Comparison of ENCODE assay signal across 18 cellular contexts in the genomic region with DNA sequence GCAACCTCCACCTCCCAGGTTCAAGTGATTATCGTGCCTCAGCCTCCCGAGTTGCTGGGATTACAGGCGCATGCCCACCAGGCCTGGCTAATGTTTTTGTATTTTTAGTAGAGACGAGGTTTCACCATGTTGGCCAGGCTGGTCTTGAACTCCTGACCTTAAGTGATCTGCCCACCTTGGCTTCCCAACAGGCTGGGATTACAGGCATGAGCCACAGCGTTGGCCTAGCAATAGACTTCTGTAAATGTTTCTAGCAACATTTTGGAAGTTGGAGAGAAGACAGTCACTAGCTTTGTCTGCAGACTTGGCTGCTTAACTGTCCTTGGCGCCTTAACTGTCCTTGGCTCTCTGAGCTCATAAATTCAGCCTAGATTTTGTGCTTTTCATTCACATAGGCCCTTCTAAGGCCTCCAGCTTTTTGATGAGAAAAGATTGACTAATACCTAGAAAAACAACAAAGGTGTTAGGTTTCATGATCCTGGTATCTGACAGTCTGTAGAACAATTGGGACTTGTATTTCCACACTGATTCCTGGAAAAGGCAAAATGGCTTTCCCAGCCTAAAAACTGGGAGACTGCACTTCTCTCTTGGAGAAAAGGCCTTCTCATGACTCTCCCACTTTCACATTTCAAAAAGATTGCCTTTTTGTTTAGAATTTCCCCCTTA. TPM values are rescaled to one million over a fixed set of nuclear protein-coding genes. Genes with fewer than 3 reads are reported as not detected.
DNase-seq lines count a peak whose midpoint lies in the region; ATAC-seq and TF ChIP-seq lines count a peak whose summit lies in the region.
"Had no signal": no experiment of that assay in that cellular context is flagged by ENCODE, and none has a peak within 500 bp of the region (broad histone marks: within the 10 kb centered on the region; RNA-seq: fewer than 3 reads in every experiment).

No MANE protein-coding gene starts in this region.

- H4K20me1 ChIP-seq in PC-9 (ENCODE audit: insufficient read depth): no peaks in the 10 kb centered on the region

- H3K4me2 ChIP-seq in PC-9: 0 out of 2 replicates have a peak overlapping the region, but pooled peaks have one; percentile 1
- H3K4me2 ChIP-seq: hepatocyte, KMS-11 had no signal

- no peak for ATAC-seq in natural killer cell treated with Interleukin-12 subunit alpha and Interleukin-12 subunit beta and Interleukin-15 and Interleukin-18, amount 100 ng/mL, for 72 hours
- ATAC-seq in natural killer cell (no peak), HG02623 (IDR thresholded peaks at IDR 0.05; ENCODE audit: unreplicated experiment) (no peak), HG03045 (IDR thresholded peaks at IDR 0.05; ENCODE audit: unreplicated experiment) (no peak)
- ATAC-seq: psoas muscle had no signal

- no peaks in the 10 kb centered on the region for H3K27me3 Mint-ChIP-seq in natural killer cell treated with Interleukin-12 subunit alpha and Interleukin-12 subunit beta and Interleukin-15 and Interleukin-18, amount 100 ng/mL, for 72 hours
- H3K27me3 Mint-ChIP-seq in natural killer cell (ENCODE audit: low read depth in 2 of 2): no peaks in the 10 kb centered on the region
- peaks cover 13% of the 10 kb centered on the region for H3K27me3 Mint-ChIP-seq in endothelial cell (ENCODE audit: unreplicated experiment)
- H3K27me3 Mint-ChIP-seq: stimulated activated naive CD8-positive, alpha-beta T cell treated with anti-CD3 and anti-CD28 coated beads, Interleukin-15, Interleukin-2, amounts not matched to agents 100 ng/mL and 50 ng/mL, for 24 hours had no signal

- intact Hi-C loops in natural killer cell (cut with micrococcal nuclease) (no loop called here), PC-9 (cut with micrococcal nuclease; ENCODE audit: unreplicated experiment) (no loop called here)

- POLR2A ChIA-PET in PC-9 (lab: Charles Lee; ENCODE audit: unreplicated experiment): interaction anchor here (0.5 to 0.9 kb wide), 7 partner anchors 9 to 1842 kb away, joined by 3 to 35 read pairs (median 4); a partner anchor contains a TSS

- H3K4me3 Mint-ChIP-seq in natural killer cell treated with Interleukin-12 subunit alpha and Interleukin-12 subunit beta and Interleukin-15 and Interleukin-18, amount 100 ng/mL, for 72 hours: peak overlapping the region; percentile 83
- no peak overlapping the region for H3K4me3 Mint-ChIP-seq in natural killer cell
- H3K4me3 Mint-ChIP-seq in endothelial cell (ENCODE audit: unreplicated experiment): no peak overlapping the region
- H3K4me3 Mint-ChIP-seq: stimulated activated naive CD8-positive, alpha-beta T cell treated with anti-CD3 and anti-CD28 coated beads, Interleukin-15, Interleukin-2, amounts not matched to agents 100 ng/mL and 50 ng/mL, for 24 hours had no signal

- H3K9me3 Mint-ChIP-seq in natural killer cell treated with Interleukin-12 subunit alpha and Interleukin-12 subunit beta and Interleukin-15 and Interleukin-18, amount 100 ng/mL, for 72 hours: no peaks in the 10 kb centered on the region
- H3K9me3 Mint-ChIP-seq in natural killer cell (no peaks in the 10 kb centered on the region), endothelial cell (ENCODE audit: unreplicated experiment) (no peaks in the 10 kb centered on the region)
- H3K9me3 Mint-ChIP-seq: stimulated activated naive CD8-positive, alpha-beta T cell treated with anti-CD3 and anti-CD28 coated beads, Interleukin-15, Interleukin-2, amounts not matched to agents 100 ng/mL and 50 ng/mL, for 24 hours had no signal

- H3F3A ChIP-seq in PC-9 (ENCODE audit: insufficient read depth, low read depth): peaks cover 10% of the 10 kb centered on the region

- H3K4me1 Mint-ChIP-seq in natural killer cell treated with Interleukin-12 subunit alpha and Interleukin-12 subunit beta and Interleukin-15 and Interleukin-18, amount 100 ng/mL, for 72 hours (ENCODE audit: low read depth in 2 of 2): peaks cover 33 to 42% of the 10 kb centered on the region in 2 donors
- H3K4me1 Mint-ChIP-seq in natural killer cell: peaks cover 37 to 40% of the 10 kb centered on the region in 2 donors
- peaks cover 12% of the 10 kb centered on the region for H3K4me1 Mint-ChIP-seq in endothelial cell (ENCODE audit: unreplicated experiment)

- no peaks in the 10 kb centered on the region for H3K36me3 Mint-ChIP-seq in natural killer cell treated with Interleukin-12 subunit alpha and Interleukin-12 subunit beta and Interleukin-15 and Interleukin-18, amount 100 ng/mL, for 72 hours
- H3K36me3 Mint-ChIP-seq in natural killer cell (no peaks in the 10 kb centered on the region), endothelial cell (ENCODE audit: low read depth, unreplicated experiment) (peaks cover 4% of the 10 kb centered on the region)

- no peak for TF ChIP-seq CTCF in natural killer cell (IDR thresholded peaks at IDR 0.05)
- TF ChIP-seq CTCF in PC-9 (conservative IDR thresholded peaks at IDR 0.05): no peak
- no peak for TF ChIP-seq CTCF in endothelial cell (IDR thresholded peaks at IDR 0.05; ENCODE audit: unreplicated experiment)

- no peak for TF ChIP-seq POLR2A in erythroblast (IDR thresholded peaks at IDR 0.05; ENCODE audit: low read length)

- H3K4me3 ChIP-seq in PC-9: no peak overlapping the region
- H3K4me3 ChIP-seq: hepatocyte, psoas muscle had no signal

- H3K9me2 ChIP-seq in PC-9 (ENCODE audit: insufficient read depth): no peaks in the 10 kb centered on the region; the same call in 1 of the 2 replicates

- H3K79me2 ChIP-seq in PC-9 (ENCODE audit: low read depth): no peaks in the 10 kb centered on the region
- H3K79me2 ChIP-seq: hepatocyte had no signal

- no peaks in the 10 kb centered on the region for H3K36me3 ChIP-seq in PC-9 (ENCODE audit: low read depth)

- no peaks in the 10 kb centered on the region for H3K9me3 ChIP-seq in PC-9 (ENCODE audit: insufficient read depth, low read depth)
- H3K9me3 ChIP-seq: psoas muscle had no signal

- H3K27ac Mint-ChIP-seq in natural killer cell treated with Interleukin-12 subunit alpha and Interleukin-12 subunit beta and Interleukin-15 and Interleukin-18, amount 100 ng/mL, for 72 hours: peak overlapping the region; percentile 94 to 95
- peak overlapping the region in 1 of 2 donors; percentile 92 for H3K27ac Mint-ChIP-seq in natural killer cell
- no peak overlapping the region for H3K27ac Mint-ChIP-seq in endothelial cell (ENCODE audit: unreplicated experiment)

- CTCF ChIA-PET in PC-9 (lab: Charles Lee): interaction anchor here (0.5 kb wide), 1 partner anchor 696 kb away, joined by 3 read pairs; no protein-coding TSS in a partner anchor

- H2AFZ ChIP-seq in PC-9: no peak overlapping the region
- H2AFZ ChIP-seq: hepatocyte had no signal

- H3K4me1 ChIP-seq in PC-9 (replicated peaks; ENCODE audit: insufficient read depth): no peaks in the 10 kb centered on the region

- DNase-seq in natural killer cell treated with Interleukin-12 subunit alpha and Interleukin-12 subunit beta and Interleukin-15 and Interleukin-18, amount 100 ng/mL, for 72 hours (ENCODE audit: low spot score): no peak
- DNase-seq in natural killer cell: no peak
- no peak for DNase-seq in PC-9
- no peak for DNase-seq in epithelial cell of prostate (ENCODE audit: low read depth, low spot score)
- DNase-seq in erythroblast (lab: John Stamatoyannopoulos, UW): no peak
- DNase-seq in endothelial cell (ENCODE audit: low spot score): no peak
- DNase-seq: activated effector memory CD4-positive, alpha-beta T cell treated with anti-CD3 and anti-CD28 coated beads, Interleukin-2, amount 50 U/mL, for 16 hours; H7; psoas muscle; SW 1271 had no signal

- BruUV-seq in PC-9 (replicated peaks; lab: Mats Ljungman, UMichigan): no TSS peak

- no peaks in the 10 kb centered on the region for H3K27me3 ChIP-seq in PC-9 (ENCODE audit: insufficient read depth, low read depth)
- H3K27me3 ChIP-seq: hepatocyte had no signal

- H3K27ac ChIP-seq in PC-9 (no peak overlapping the region), epithelial cell of prostate (peak overlapping the region; percentile 1)
- H3K27ac ChIP-seq: hepatocyte, KMS-11, psoas muscle had no signal

RNA-seq across cellular contexts. Expression of a gene that starts 49.7 kb away (rescaled TPM):
- not detected for total RNA-seq in natural killer cell treated with Interleukin-12 subunit alpha and Interleukin-12 subunit beta and Interleukin-15 and Interleukin-18, amount 100 ng/mL, for 72 hours
- total RNA-seq in natural killer cell (not detected), PC-9 (2021) (not detected in 2 replicates), endothelial cell (ENCODE audit: unreplicated experiment) (not detected)
- total RNA-seq: dermis microvascular lymphatic vessel endothelial cell, fibroblast of lung, H7, hepatocyte, NCI-H460, psoas muscle had no signal
